In the genomic region with DNA sequence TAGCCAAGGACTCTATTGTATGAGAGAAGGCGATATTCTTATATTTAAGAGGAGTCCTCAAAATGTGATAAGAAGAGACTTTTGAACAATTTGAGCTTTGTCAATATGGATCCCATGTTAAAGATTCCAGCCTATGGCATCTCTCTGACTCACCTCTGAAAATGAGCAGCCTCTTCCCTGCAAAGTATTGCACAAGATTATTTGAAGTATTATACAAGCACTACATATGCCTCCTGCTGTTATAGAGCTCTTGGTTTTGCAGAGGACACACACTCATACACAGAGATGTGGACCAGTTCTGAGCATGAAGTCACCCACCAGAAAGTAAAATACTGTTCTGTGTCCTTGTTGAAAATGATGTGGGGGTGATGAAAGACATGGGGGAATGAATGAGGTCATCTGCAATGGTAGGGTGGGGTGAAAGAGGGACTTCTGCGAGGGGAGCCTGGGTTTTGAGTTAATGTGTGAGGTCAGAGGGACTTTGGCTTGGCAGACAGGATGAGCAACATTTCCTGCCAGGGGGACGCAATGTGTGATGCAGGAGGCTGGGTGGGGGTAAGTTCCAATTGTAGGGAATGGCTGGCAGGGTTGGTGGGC, we compare ENCODE assay signal across 18 cellular contexts. TPM values are rescaled to one million over a fixed set of nuclear protein-coding genes. Genes with fewer than 3 reads are reported as not detected.
DNase-seq lines count a peak whose midpoint lies in the region; ATAC-seq and TF ChIP-seq lines count a peak whose summit lies in the region.
"Had no signal": no experiment of that assay in that cellular context is flagged by ENCODE, and none has a peak within 500 bp of the region (broad histone marks: within the 10 kb centered on the region; RNA-seq: fewer than 3 reads in every experiment).

No MANE protein-coding gene starts in this region.

- H3K36me3 ChIP-seq in lower lobe of right lung (no peaks in the 10 kb centered on the region), mesendoderm (ENCODE audit: control insufficient read depth, insufficient read depth, low read length) (no peaks in the 10 kb centered on the region)
- H3K36me3 ChIP-seq: gastroesophageal sphincter had no signal

- peak; percentile 53 to 59 for ATAC-seq in lower lobe of right lung
- no peak for ATAC-seq in HG02938 (IDR thresholded peaks at IDR 0.05; ENCODE audit: unreplicated experiment)
- no peak for ATAC-seq in GM21723 (IDR thresholded peaks at IDR 0.05; ENCODE audit: unreplicated experiment)
- no peak for ATAC-seq in GM19328 (IDR thresholded peaks at IDR 0.05; ENCODE audit: unreplicated experiment)
- ATAC-seq: activated CD8-positive, alpha-beta T cell treated with anti-CD3 and anti-CD28 coated beads for 36 hours; gastroesophageal sphincter; left colon had no signal

- H3K9me3 ChIP-seq in lower lobe of right lung: no peaks in the 10 kb centered on the region
- H3K9me3 ChIP-seq: gastroesophageal sphincter, testis had no signal

- H3K56ac ChIP-seq in mesendoderm (ENCODE audit: low read length): no peak overlapping the region

- peak; percentile 34 for DNase-seq in ELR (ENCODE audit: low read depth)
- DNase-seq in NCI-H226: peak; percentile 14
- no peak for DNase-seq in lower lobe of right lung
- no peak for DNase-seq in mesendoderm
- DNase-seq: ACHN; activated CD8-positive, alpha-beta T cell treated with anti-CD3 and anti-CD28 coated beads for 36 hours; activated naive CD4-positive, alpha-beta T cell treated with Interleukin-2 at 50 U/mL for 16 hours; activated T-cell treated with anti-CD3 and anti-CD28 coated beads, Interleukin-2, amount 50 U/mL, for 1 hour; left colon; NCI-H1105; NCI-H2081; T1000; testis had no signal

- H2AK5ac ChIP-seq in mesendoderm (ENCODE audit: low read length): no peak overlapping the region

- H3K79me2 ChIP-seq in mesendoderm (ENCODE audit: control insufficient read depth, insufficient read depth, low read length): peaks cover 4% of the 10 kb centered on the region

- H2BK120ac ChIP-seq in mesendoderm (ENCODE audit: low read depth, low read length): no peak overlapping the region

- WGBS in mesendoderm (ENCODE audit: extremely low coverage, insufficient coverage, low lambda C conversion rate): no CpG with 5 or more reads among the region's 3 CpGs

- H3K4me3 ChIP-seq in lower lobe of right lung (no peak overlapping the region), mesendoderm (ENCODE audit: low read length) (no peak overlapping the region)
- H3K4me3 ChIP-seq: gastroesophageal sphincter, testis had no signal

- H4K5ac ChIP-seq in mesendoderm (ENCODE audit: low read length): no peak overlapping the region

- no peak overlapping the region for H2BK15ac ChIP-seq in mesendoderm (replicated peaks; ENCODE audit: low read depth)

- no peak overlapping the region for H3K18ac ChIP-seq in mesendoderm (ENCODE audit: low read length)

- no peak for TF ChIP-seq CTCF in lower lobe of right lung (IDR thresholded peaks at IDR 0.05)

- H3K4me1 ChIP-seq in lower lobe of right lung (peaks cover 10% of the 10 kb centered on the region), mesendoderm (ENCODE audit: control insufficient read depth, low read depth, low read length) (no peaks in the 10 kb centered on the region)
- H3K4me1 ChIP-seq: testis had no signal

- no peak overlapping the region for H3K4me2 ChIP-seq in mesendoderm (ENCODE audit: low read length)

- H3K27ac ChIP-seq in cingulate gyrus (ENCODE audit: low read depth, low read length): peak overlapping the region; percentile 20
- no peak overlapping the region for H3K27ac ChIP-seq in lower lobe of right lung
- H3K27ac ChIP-seq in mesendoderm (ENCODE audit: low read depth, low read length): no peak overlapping the region
- H3K27ac ChIP-seq: gastroesophageal sphincter, testis had no signal

- no peak overlapping the region for H3K23ac ChIP-seq in mesendoderm (ENCODE audit: low read length)

- intact Hi-C loops in lower lobe of right lung (cut with DNase I): no loop called here

- H4K8ac ChIP-seq in mesendoderm (ENCODE audit: low read depth, low read length): no peak overlapping the region

- H2BK5ac ChIP-seq in mesendoderm (ENCODE audit: low read length): no peak overlapping the region

- H3K4ac ChIP-seq in mesendoderm (ENCODE audit: low read depth, low read length): no peak overlapping the region

- H3K79me1 ChIP-seq in mesendoderm (ENCODE audit: low read length): peaks cover 21% of the 10 kb centered on the region

- H3K9ac ChIP-seq in mesendoderm (ENCODE audit: low read length): no peak overlapping the region

- H3K27me3 ChIP-seq in lower lobe of right lung (ENCODE audit: low read depth): no peaks in the 10 kb centered on the region
- H3K27me3 ChIP-seq in mesendoderm (ENCODE audit: insufficient read depth, low read length, poor library complexity): no peaks in the 10 kb centered on the region
- H3K27me3 ChIP-seq: gastroesophageal sphincter, testis had no signal

RNA-seq across cellular contexts. Expression of gene FBXL7, which starts 25.8 kb away (rescaled TPM):
- 8.0 TPM for total RNA-seq in lower lobe of right lung
- 11.1 TPM for polyA plus RNA-seq in mesendoderm (2013, experiment 1 of 2)
- 10.9 TPM for polyA plus RNA-seq in mesendoderm (2013, experiment 2 of 2)
- total RNA-seq: activated CD8-positive, alpha-beta T cell treated with anti-CD3 and anti-CD28 coated beads for 36 hours had no signal

Comparison
In these comparisons a context has a peak if more than half of its experiments do, and no peak if none do; other contexts are left out.
1. DNase-seq: peak in ELR (single experiment) and NCI-H226 (single experiment); none in lower lobe of right lung (single experiment) and mesendoderm (single experiment).
2. ATAC-seq: peak in lower lobe of right lung (2 of 2); none in HG02938 (single experiment), GM21723 (single experiment) and GM19328 (single experiment).